13 cellular contexts compared by ENCODE assay signal in the genomic region with DNA sequence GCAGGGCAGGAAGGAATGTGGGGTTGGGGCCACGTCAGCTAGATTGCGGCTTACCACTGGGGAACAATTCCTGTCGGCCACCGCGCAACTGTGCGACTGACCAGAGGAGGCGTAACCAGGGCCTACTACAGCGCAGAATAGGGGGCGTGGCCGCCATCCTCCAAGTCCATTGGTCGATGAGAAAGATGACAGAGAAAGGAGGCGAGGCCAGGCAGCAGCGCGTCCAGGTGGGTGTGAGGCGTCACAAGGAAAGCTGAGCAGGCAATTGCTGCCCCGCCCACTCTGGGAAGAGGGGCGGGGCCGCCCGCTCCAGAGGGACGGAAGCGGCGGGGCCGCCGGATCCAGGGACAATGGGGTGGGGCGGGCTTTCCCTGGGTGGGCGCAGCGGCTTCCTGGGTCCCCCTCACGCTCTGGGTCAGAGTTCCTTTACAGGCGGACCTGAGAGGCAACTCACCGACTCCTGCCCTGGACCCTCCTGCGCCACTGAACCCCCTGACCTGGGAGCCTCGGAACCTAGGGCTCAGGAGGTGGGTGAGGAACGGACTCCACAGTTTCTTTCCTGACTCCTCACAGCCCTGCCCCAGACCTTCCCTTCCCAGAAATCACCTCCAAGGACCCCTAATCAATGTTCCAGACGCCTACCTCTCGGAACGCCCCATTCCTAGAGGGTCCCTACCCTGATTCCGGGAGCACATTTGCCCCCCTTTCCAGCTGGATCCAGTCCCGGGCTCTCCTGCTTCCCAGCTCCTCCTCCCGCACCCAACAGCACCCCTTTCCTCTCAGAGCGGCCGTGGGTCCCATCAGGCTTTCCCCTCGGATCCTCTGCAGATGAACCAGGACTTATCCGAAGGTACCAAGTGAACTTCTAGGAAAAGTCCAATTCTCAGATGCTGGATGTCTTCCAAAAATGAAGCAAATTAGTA.
A peak's percentile ranks its signal among the peaks of the same experiment; 100 is the strongest.
DNase-seq lines count a peak whose midpoint lies in the region; ATAC-seq and TF ChIP-seq lines count a peak whose summit lies in the region.
"Had no signal": no experiment of that assay in that cellular context is flagged by ENCODE, and none has a peak within 500 bp of the region (broad histone marks: within the 10 kb centered on the region; RNA-seq: fewer than 3 reads in every experiment).

No MANE protein-coding gene starts in this region.

- H3K4me3 Mint-ChIP-seq in H9: no peak overlapping the region; a peak in 1 of 5 replicates
- H3K4me3 Mint-ChIP-seq: CD4-positive, CD25-positive, alpha-beta regulatory T cell had no signal

- TF ChIP-seq POLR2A in testis (IDR thresholded peaks at IDR 0.05): peak; percentile 47

- no peaks in the 10 kb centered on the region for H3K79me2 ChIP-seq in H9 (ENCODE audit: insufficient read depth, low read length)
- H3K79me2 ChIP-seq: hepatocyte had no signal

- no peaks in the 10 kb centered on the region for H3K9me3 ChIP-seq in testis
- H3K9me3 ChIP-seq in H9 (ENCODE audit: control insufficient read depth, low read depth, low read length): peaks cover 74% of the 10 kb centered on the region

- H3K23me2 ChIP-seq in H9 (ENCODE audit: insufficient read length, low read depth, low read length, poor library complexity, severe bottlenecking): no peaks in the 10 kb centered on the region

- no peak overlapping the region for H4K91ac ChIP-seq in H9 (ENCODE audit: insufficient read length, low read depth, low read length)

- H2BK12ac ChIP-seq in H9 (ENCODE audit: insufficient read length, low read depth, low read length): no peak overlapping the region

- TF ChIP-seq CTCF in testis (IDR thresholded peaks at IDR 0.05) (no peak), H9 (conservative IDR thresholded peaks at IDR 0.05) (no peak)

- no peak overlapping the region for H3K9ac ChIP-seq in H9 (ENCODE audit: extremely low read depth, insufficient read length, low read length)

- no peak overlapping the region for H4K5ac ChIP-seq in H9 (ENCODE audit: insufficient read length, low read depth, low read length)

- peak overlapping the region in 1 of 2 donors; percentile 53 for H3K27ac ChIP-seq in testis
- no peak overlapping the region for H3K27ac ChIP-seq in H9 (ENCODE audit: insufficient read length, low read depth, low read length)
- H3K27ac ChIP-seq: hepatocyte had no signal

- intact Hi-C loops in head of caudate nucleus (cut with DNase I) (no loop called here), testis (cut with DNase I; ENCODE audit: low total_unique reads) (no loop called here)

- no peak overlapping the region for H2BK15ac ChIP-seq in H9 (ENCODE audit: low read depth, low read length)

- peaks cover 80 to 91% of the 10 kb centered on the region in 2 experiments for H3K9me3 Mint-ChIP-seq in H9

- no peaks in the 10 kb centered on the region for H3K36me3 ChIP-seq in testis (ENCODE audit: low read depth, missing control alignments)

- no peak overlapping the region for H3K4me2 ChIP-seq in H9 (ENCODE audit: insufficient read depth, insufficient read length, low read length)
- H3K4me2 ChIP-seq: hepatocyte had no signal

- H3K4ac ChIP-seq in H9 (ENCODE audit: low read depth, low read length): no peak overlapping the region

- H3K14ac ChIP-seq in H9 (ENCODE audit: insufficient read depth, low read length): no peak overlapping the region

- no peaks in the 10 kb centered on the region for H4K20me1 ChIP-seq in H9 (ENCODE audit: control insufficient read depth, insufficient read depth, insufficient read length)

- peak; percentile 4 for DNase-seq in RPMI7951 (ENCODE audit: low read depth)
- peak; percentile 11 to 88 (median 76) for DNase-seq in head of caudate nucleus
- peak; percentile 80 for DNase-seq in mucosa of gallbladder (ENCODE audit: low spot score)
- DNase-seq in testis: peak; percentile 96
- no peak for DNase-seq in H9
- DNase-seq in COR-L47 (lab: John Stamatoyannopoulos, UW): no peak
- DNase-seq: CD4-positive, CD25-positive, alpha-beta regulatory T cell; effector memory CD4-positive, alpha-beta T cell; NCI-H524 treated with DMSO at 0.1 percent for 48 hours; stimulated activated CD8-positive, alpha-beta memory T cell treated with anti-CD3 and anti-CD28 coated beads, Interleukin-4, amount 100 ng/mL, for 48 hours had no signal

- 2 to 4% methylated on average over 42 to 43 of the region's 43 CpGs for WGBS in testis, 2 donors
- whole genome bisulfite sequencing in H9 (ENCODE audit: extremely low coverage, insufficient read length, low lambda C conversion rate): no CpG with 5 or more reads among the region's 43 CpGs

- no peak overlapping the region for H3K23ac ChIP-seq in H9 (ENCODE audit: insufficient read length, low read depth, low read length)

- ATAC-seq in HG02973 (IDR thresholded peaks at IDR 0.05; ENCODE audit: unreplicated experiment) (no peak), GM21515 (IDR thresholded peaks at IDR 0.05; ENCODE audit: unreplicated experiment) (no peak)

- no peak overlapping the region for H4K8ac ChIP-seq in H9 (replicated peaks; ENCODE audit: insufficient read length, low read depth, low read length)

- no peak overlapping the region for H2BK120ac ChIP-seq in H9 (ENCODE audit: low read depth, low read length, poor library complexity, severe bottlenecking)

- no peak overlapping the region for H2BK20ac ChIP-seq in H9 (ENCODE audit: low read depth, low read length, poor library complexity, severe bottlenecking)

- H3K4me1 ChIP-seq in testis (no peaks in the 10 kb centered on the region), H9 (ENCODE audit: insufficient read depth, low read length) (no peaks in the 10 kb centered on the region)

- H3K79me1 ChIP-seq in H9 (ENCODE audit: insufficient read depth, low read depth, low read length, poor library complexity, severe bottlenecking): no peaks in the 10 kb centered on the region

- no peak overlapping the region for H2BK5ac ChIP-seq in H9 (ENCODE audit: insufficient read length, low read length)

- H3K27me3 ChIP-seq in testis: no peaks in the 10 kb centered on the region
- no peaks in the 10 kb centered on the region for H3K27me3 ChIP-seq in H9 (ENCODE audit: insufficient read depth, low read length)
- H3K27me3 ChIP-seq: hepatocyte had no signal

- no peaks in the 10 kb centered on the region for H3K4me1 Mint-ChIP-seq in H9

- peaks cover 5 to 21% (median 15%) of the 10 kb centered on the region in 3 experiments; a peak in 6 of 7 replicates for H3K36me3 Mint-ChIP-seq in H9 (ENCODE audit: insufficient read depth in 1 of 3, low read depth in 3 of 3)
- H3K36me3 Mint-ChIP-seq: CD4-positive, CD25-positive, alpha-beta regulatory T cell had no signal

- no peak overlapping the region for H2AFZ ChIP-seq in H9 (ENCODE audit: low read length)
- H2AFZ ChIP-seq: hepatocyte had no signal

- no peak overlapping the region for H3K27ac Mint-ChIP-seq in H9
- H3K27ac Mint-ChIP-seq: CD4-positive, CD25-positive, alpha-beta regulatory T cell had no signal

- no peak overlapping the region for H2AK5ac ChIP-seq in H9 (ENCODE audit: insufficient read length, low read length)

- H3T11ph ChIP-seq in H9 (ENCODE audit: low read length): no peak overlapping the region

- peak overlapping the region; percentile 54 for H3K4me3 ChIP-seq in testis
- H3K4me3 ChIP-seq: hepatocyte had no signal

- no peak overlapping the region for H3K18ac ChIP-seq in H9 (ENCODE audit: insufficient read length, low read depth, low read length)

- no peaks in the 10 kb centered on the region; the same call in 1 of the 2 replicates for H3K27me3 Mint-ChIP-seq in H9 (ENCODE audit: low read depth)
- H3K27me3 Mint-ChIP-seq: CD4-positive, CD25-positive, alpha-beta regulatory T cell had no signal

- H3K56ac ChIP-seq in H9 (ENCODE audit: insufficient read length, low read depth, low read length): no peak overlapping the region

Comparison
In these comparisons a context has a peak if more than half of its experiments do, and no peak if none do; other contexts are left out.
1. DNase-seq: peak in RPMI7951 (single experiment), head of caudate nucleus (42 of 42), mucosa of gallbladder (single experiment) and testis (single experiment); none in H9 (single experiment) and COR-L47 (single experiment).